1 cellular context compared by ENCODE assay signal in genomic region chr1:178023181-178023618, GRCh38.
TF ChIP-seq lines count a peak whose summit lies in the region.

No MANE protein-coding gene starts in this region.

TF ChIP-seq in GM23338, 12 proteins besides CTCF, POLR2A, EP300 and RAD21 (continued from another document):
- TF ChIP-seq EZH2phosphoT487 (IDR thresholded peaks at IDR 0.05; ENCODE audit: unreplicated experiment): no peak
